ENCODE assay signal across 18 cellular contexts in the genomic region with DNA sequence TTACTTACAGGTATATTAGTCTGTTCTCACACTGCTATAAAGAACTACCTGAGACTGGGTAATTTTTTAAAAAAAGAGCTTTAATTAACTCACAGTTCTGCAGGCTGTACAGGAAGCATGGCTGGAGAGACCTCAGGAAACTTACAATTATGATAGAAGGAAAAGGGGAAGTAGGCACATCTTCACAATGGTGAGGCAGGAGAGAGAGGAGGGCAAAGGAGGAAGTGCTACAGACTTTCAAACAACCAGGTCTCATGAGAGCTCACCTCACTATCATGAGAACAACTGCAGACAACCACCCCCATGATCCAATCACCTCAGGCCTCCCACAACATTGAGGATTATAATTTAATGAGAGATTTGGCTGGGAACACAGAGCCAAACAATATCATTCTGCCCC.
"Had no signal": no experiment of that assay in that cellular context is flagged by ENCODE, and none has a peak within 500 bp of the region (broad histone marks: within the 10 kb centered on the region; RNA-seq: fewer than 3 reads in every experiment).

No MANE protein-coding gene starts in this region.

- H3K36me3 ChIP-seq: tibial nerve, uterus had no signal

- H3K4me1 ChIP-seq: foreskin keratinocyte, tibial nerve, uterus had no signal

- H3K9me3 ChIP-seq: tibial nerve, uterus had no signal

- ATAC-seq: activated T-helper 17 cell treated with anti-CD3 and anti-CD28 coated beads, Interleukin-2, amount 50 U/mL, for 72 hours; foreskin keratinocyte; left ventricle myocardium superior; natural killer cell treated with Interleukin-12 subunit alpha and Interleukin-12 subunit beta and Interleukin-15 and Interleukin-18, amount 100 ng/mL, for 72 hours had no signal

- H3K4me3 ChIP-seq: tibial nerve, uterus had no signal

- DNase-seq: activated CD4-positive, CD25-positive, alpha-beta regulatory T cell treated with anti-CD3 and anti-CD28 coated beads, Interleukin-2, amount 50 U/mL, for 72 hours; activated naive CD4-positive, alpha-beta T cell treated with Interleukin-2 at 50 U/mL for 16 hours; activated T-cell treated with anti-CD3 and anti-CD28 coated beads for 4 hours; anterior cingulate cortex; cortex of kidney; effector CD4-positive, alpha-beta T cell; foreskin keratinocyte; glutamatergic neuron; hypothalamus; kidney glomerular epithelial cell; left ventricle myocardium superior; stimulated activated CD4-positive, alpha-beta T cell treated with anti-CD3 and anti-CD28 coated beads, Interleukin-4, amount 100 ng/mL, for 1 hour; stimulated activated naive CD4-positive, alpha-beta T cell treated with Interleukin-2 at 50 U/mL for 16 hours; substantia nigra; uterus had no signal

- H3K27me3 ChIP-seq: foreskin keratinocyte, tibial nerve, uterus had no signal

- H3K27ac ChIP-seq: foreskin keratinocyte, tibial nerve, uterus had no signal
